ENCODE assay signal across 8 cellular contexts in the genomic region with DNA sequence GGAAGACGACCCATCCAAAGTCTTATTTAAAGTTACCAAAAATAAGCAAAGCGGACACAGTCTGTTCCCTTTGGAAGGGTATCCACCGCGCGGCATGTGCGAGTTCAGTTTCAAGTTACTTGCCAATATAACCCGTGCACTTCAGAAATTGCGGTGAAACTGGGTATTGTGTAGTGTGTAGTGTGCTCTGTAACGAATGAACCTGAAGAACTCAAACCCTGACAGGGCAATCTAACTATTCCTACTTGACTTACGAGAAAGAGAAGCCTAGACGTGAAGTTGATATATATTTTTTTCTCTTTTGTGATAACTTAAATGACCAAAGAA. TPM values are rescaled to one million over a fixed set of nuclear protein-coding genes. Genes with fewer than 3 reads are reported as not detected.
DNase-seq lines count a peak whose midpoint lies in the region; ATAC-seq and TF ChIP-seq lines count a peak whose summit lies in the region.

No MANE protein-coding gene starts in this region.

- H3K14ac ChIP-seq in mesenchymal stem cell (ENCODE audit: low read length in 2 of 2), result peak overlapping the region in 1 of 2 experiments; percentile 41

- CTCF ChIA-PET in A673 (lab: Charles Lee), result no interaction called here

- H3K79me1 ChIP-seq in mesenchymal stem cell (replicated peaks; ENCODE audit: low read length, poor library complexity, severe bottlenecking), result no peaks in the 10 kb centered on the region

- H3K18ac ChIP-seq in mesenchymal stem cell (ENCODE audit: low read depth in 1 of 2, low read length in 2 of 2), result peak overlapping the region in 1 of 2 experiments; percentile 38

- no peak overlapping the region for H2BK5ac ChIP-seq in mesenchymal stem cell (ENCODE audit: low read depth, low read length, poor library complexity, severe bottlenecking)

- no peaks in the 10 kb centered on the region for H3K27me3 ChIP-seq in A673 (replicated peaks; ENCODE audit: insufficient read depth, low read depth, low read length, poor library complexity)
- H3K27me3 ChIP-seq in mesenchymal stem cell (ENCODE audit: control insufficient read depth in 1 of 2, insufficient read depth in 1 of 2, low read length in 2 of 2), result no peaks in the 10 kb centered on the region
- H3K27me3 ChIP-seq in aorta (ENCODE audit: control insufficient read depth in 1 of 2, insufficient read depth in 2 of 2, low read length in 1 of 2), result no peaks in the 10 kb centered on the region

- no peak overlapping the region for H4K8ac ChIP-seq in mesenchymal stem cell (ENCODE audit: low read length)

- no peak overlapping the region for H2BK12ac ChIP-seq in mesenchymal stem cell (ENCODE audit: low read length in 2 of 2)

- no peak overlapping the region for H3K4ac ChIP-seq in mesenchymal stem cell (ENCODE audit: low read depth in 1 of 2, low read length in 2 of 2)

- peak overlapping the region; percentile 95 for H3K27ac ChIP-seq in A673 (ENCODE audit: low read depth, low read length, poor library complexity, severe bottlenecking)
- peak overlapping the region; percentile 62 for H3K27ac ChIP-seq in mesenchymal stem cell (ENCODE audit: low read length, poor library complexity, severe bottlenecking)
- peak overlapping the region in 1 of 2 donors; percentile 7 for H3K27ac ChIP-seq in aorta (ENCODE audit: low read depth in 1 of 2, low read length in 2 of 2)

- H3K36me3 ChIP-seq in A673 (ENCODE audit: insufficient read depth, low read length, poor library complexity, severe bottlenecking) (no peaks in the 10 kb centered on the region), mesenchymal stem cell (ENCODE audit: control insufficient read depth in 1 of 2, insufficient read depth in 2 of 2, low read depth in 1 of 2, low read length in 2 of 2) (no peaks in the 10 kb centered on the region), aorta (ENCODE audit: control insufficient read depth in 1 of 2, insufficient read depth in 2 of 2, low read length in 1 of 2) (no peaks in the 10 kb centered on the region)

- H3K4me3 ChIP-seq in A673 (ENCODE audit: low read depth, low read length, poor library complexity, severe bottlenecking) (peak overlapping the region; percentile 91), astrocyte of the spinal cord (ENCODE audit: low read depth, low read length) (peak overlapping the region; percentile 90), mesenchymal stem cell (ENCODE audit: insufficient read depth in 1 of 2, low read depth in 1 of 2, low read length in 2 of 2) (peak overlapping the region; percentile 53 to 92), aorta (ENCODE audit: low read length in 2 of 2) (peak overlapping the region; percentile 62 to 81)

- H2AK5ac ChIP-seq in mesenchymal stem cell (ENCODE audit: low read length, severe bottlenecking), result no peak overlapping the region

- TSS peak; percentile 61 for BruUV-seq in A673 (replicated peaks; lab: Mats Ljungman, UMichigan)

- in situ Hi-C loops in astrocyte of the spinal cord (cut with HindIII; ENCODE audit: low sequenced_read_pairs), result no loop called here

- H2BK120ac ChIP-seq in mesenchymal stem cell (ENCODE audit: low read depth, low read length), result no peak overlapping the region

- peaks cover 8% of the 10 kb centered on the region for H3K9me3 ChIP-seq in A673 (ENCODE audit: low read depth, low read length, poor library complexity, severe bottlenecking)
- H3K9me3 ChIP-seq in mesenchymal stem cell (ENCODE audit: control insufficient read depth, low read length), result peaks cover 6% of the 10 kb centered on the region
- H3K9me3 ChIP-seq in aorta (ENCODE audit: control insufficient read depth, low read length), result no peaks in the 10 kb centered on the region

- no peak overlapping the region for H3K23ac ChIP-seq in mesenchymal stem cell (ENCODE audit: low read length in 2 of 2)

- TF ChIP-seq CTCF in A673 (conservative IDR thresholded peaks at IDR 0.05; ENCODE audit: low read depth, low read length) (peak; percentile 23), astrocyte of the spinal cord (IDR thresholded peaks at IDR 0.05; ENCODE audit: low read depth, low read length) (no peak)

- 2% methylated on average over 7 of the region's 11 CpGs for WGBS in mesenchymal stem cell
- WGBS in aorta, 2 donors, result 1% methylated on average over 11 of the region's 11 CpGs

- no peak overlapping the region for H2BK15ac ChIP-seq in mesenchymal stem cell (ENCODE audit: low read depth, poor library complexity, severe bottlenecking)

- H3K9ac ChIP-seq in mesenchymal stem cell (ENCODE audit: low read length), result peak overlapping the region; percentile 88

- POLR2A ChIA-PET in A673 (lab: Charles Lee; ENCODE audit: low non-redundant PET), result no interaction called here

- peak overlapping the region; percentile 97 for H3K4me2 ChIP-seq in mesenchymal stem cell (ENCODE audit: low read length, poor library complexity, severe bottlenecking)

- H2AFZ ChIP-seq in mesenchymal stem cell (ENCODE audit: low read depth, low read length), result no peak overlapping the region

- DNase-seq in A673 (ENCODE audit: low spot score) (peak; percentile 78), astrocyte of the spinal cord (ENCODE audit: low read depth, low spot score) (no peak), mesenchymal stem cell (no peak), aorta (no peak), NCI-H1417 (lab: John Stamatoyannopoulos, UW) (no peak), medulla oblongata (ENCODE audit: extremely low spot score) (no peak)

- no peak overlapping the region for H4K91ac ChIP-seq in mesenchymal stem cell (ENCODE audit: low read length)

- peaks cover 42% of the 10 kb centered on the region for H3K4me1 ChIP-seq in A673 (ENCODE audit: insufficient read depth, low read length, poor library complexity, severe bottlenecking)
- peaks cover 11% of the 10 kb centered on the region for H3K4me1 ChIP-seq in mesenchymal stem cell (ENCODE audit: control insufficient read depth, insufficient read depth, low read depth, low read length)
- peaks cover 5% of the 10 kb centered on the region in 2 donors for H3K4me1 ChIP-seq in aorta (ENCODE audit: control insufficient read depth in 1 of 2, insufficient read depth in 2 of 2, low read length in 2 of 2)

- intact Hi-C loops in A673 (cut with micrococcal nuclease; ENCODE audit: unreplicated experiment) (loop anchor here (5.0 to 10.0 kb wide), 4 partner anchors 66 to 364 kb away; partner anchors contain the start of gene PJA2), aorta (cut with DNase I) (loop anchor here (5.0 to 10.0 kb wide), 7 partner anchors 54 to 804 kb away; no protein-coding TSS in a partner anchor)

- peak; percentile 0 for ATAC-seq in HG03460 (IDR thresholded peaks at IDR 0.05; ENCODE audit: unreplicated experiment)
- ATAC-seq in aorta (ENCODE audit: low FRiP score), result no peak
- ATAC-seq in GM21619 (IDR thresholded peaks at IDR 0.05; ENCODE audit: unreplicated experiment), result no peak

RNA-seq across cellular contexts. Expression of gene MAN2A1, which starts 1.5 kb away (rescaled TPM):
- total RNA-seq in A673 (2021), result 128 and 138 TPM in 2 replicates
- polyA plus RNA-seq in mesenchymal stem cell (2013, experiment 1 of 2), result 77.9 TPM
- polyA plus RNA-seq in mesenchymal stem cell (2013, experiment 2 of 2), result 78.7 TPM
- 10 to 100 TPM; 57.7 to 69.7 TPM for total RNA-seq in aorta
- 10 to 100 TPM; 14.5 to 23.5 TPM for polyA plus RNA-seq in aorta
